In genomic region chr11:78138694-78139421, GRCh38 we compare ENCODE assay signal across 8 cellular contexts. TPM values are rescaled to one million over a fixed set of nuclear protein-coding genes. Genes with fewer than 3 reads are reported as not detected.
DNase-seq lines count a peak whose midpoint lies in the region; ATAC-seq and TF ChIP-seq lines count a peak whose summit lies in the region.

No MANE protein-coding gene starts in this region.

- H3K4me3 Mint-ChIP-seq in CD4-positive, CD25-positive, alpha-beta regulatory T cell = peak overlapping the region; percentile 91 to 97 (median 97)

- peak overlapping the region; percentile 96 for H3K4me3 ChIP-seq in CD4-positive, CD25-positive, alpha-beta regulatory T cell (ENCODE audit: low read depth, low read length)
- peak overlapping the region; percentile 97 for H3K4me3 ChIP-seq in SK-N-MC
- H3K4me3 ChIP-seq in body of pancreas = peak overlapping the region; percentile 53 to 58
- H3K4me3 ChIP-seq in lower lobe of right lung = peak overlapping the region; percentile 91

- no peaks in the 10 kb centered on the region for H3K27me3 ChIP-seq in CD4-positive, CD25-positive, alpha-beta regulatory T cell (ENCODE audit: control insufficient read depth, insufficient read depth, low read length)
- no peaks in the 10 kb centered on the region for H3K27me3 ChIP-seq in body of pancreas
- H3K27me3 ChIP-seq in lower lobe of right lung (ENCODE audit: low read depth) = no peaks in the 10 kb centered on the region

- H3K27me3 Mint-ChIP-seq in CD4-positive, CD25-positive, alpha-beta regulatory T cell = no peaks in the 10 kb centered on the region

- 16 to 18% methylated on average over 12 of the region's 12 CpGs for WGBS in body of pancreas, 2 donors

- H3K9me3 Mint-ChIP-seq in CD4-positive, CD25-positive, alpha-beta regulatory T cell = peaks cover 0 to 1% (median 0%) of the 10 kb centered on the region in 7 donors

- H3K9me3 ChIP-seq in CD4-positive, CD25-positive, alpha-beta regulatory T cell (ENCODE audit: control insufficient read depth in 2 of 2, low read length in 2 of 2) = no peaks in the 10 kb centered on the region
- H3K9me3 ChIP-seq in SK-N-MC (ENCODE audit: low read depth, low read length) (no peaks in the 10 kb centered on the region), body of pancreas (no peaks in the 10 kb centered on the region), lower lobe of right lung (no peaks in the 10 kb centered on the region)

- H3K36me3 Mint-ChIP-seq in CD4-positive, CD25-positive, alpha-beta regulatory T cell = peaks cover 19% of the 10 kb centered on the region

- H3K36me3 ChIP-seq in CD4-positive, CD25-positive, alpha-beta regulatory T cell (ENCODE audit: control insufficient read depth, insufficient read depth, low read length) = no peaks in the 10 kb centered on the region
- peaks cover 32% of the 10 kb centered on the region for H3K36me3 ChIP-seq in SK-N-MC (ENCODE audit: insufficient read depth, low read length)
- H3K36me3 ChIP-seq in body of pancreas (replicated peaks in 1 of 2; ENCODE audit: insufficient read depth in 1 of 2, low read depth in 2 of 2) = no peaks in the 10 kb centered on the region
- H3K36me3 ChIP-seq in lower lobe of right lung = no peaks in the 10 kb centered on the region

- peak in 2 of 3 donors; percentile 2 to 70 for DNase-seq in CD4-positive, CD25-positive, alpha-beta regulatory T cell
- DNase-seq in SK-N-MC (ENCODE audit: low read depth, low spot score) (no peak), body of pancreas (no peak), lower lobe of right lung (no peak), cerebellar cortex (ENCODE audit: low spot score) (no peak)
- peak; percentile 68 for DNase-seq in stimulated activated CD8-positive, alpha-beta memory T cell treated with anti-CD3 and anti-CD28 coated beads, Interleukin-4, amount 100 ng/mL, for 48 hours

- peak; percentile 11 to 29 for ATAC-seq in CD4-positive, CD25-positive, alpha-beta regulatory T cell (ENCODE audit: low read depth in 2 of 2)
- ATAC-seq in GM19328 (IDR thresholded peaks at IDR 0.05; ENCODE audit: unreplicated experiment) (peak; percentile 21), HG03378 (IDR thresholded peaks at IDR 0.05; ENCODE audit: unreplicated experiment) (peak; percentile 34), body of pancreas (peak; percentile 12), lower lobe of right lung (peak; percentile 39 to 48)

- TF ChIP-seq POLR2A in body of pancreas (IDR thresholded peaks at IDR 0.05) = no peak

- intact Hi-C loops in body of pancreas (cut with DNase I) (no loop called here), lower lobe of right lung (cut with DNase I) (no loop called here)

- peaks cover 19 to 41% (median 29%) of the 10 kb centered on the region in 4 donors for H3K4me1 Mint-ChIP-seq in CD4-positive, CD25-positive, alpha-beta regulatory T cell

- peak overlapping the region; percentile 98 for H3K9ac ChIP-seq in SK-N-MC (ENCODE audit: insufficient read length)

- H3K27ac ChIP-seq in CD4-positive, CD25-positive, alpha-beta regulatory T cell (ENCODE audit: insufficient read depth, low read length, poor library complexity, severe bottlenecking) = peak overlapping the region; percentile 80
- H3K27ac ChIP-seq in SK-N-MC = peak overlapping the region; percentile 83
- peak overlapping the region in 3 of 4 donors; percentile 24 to 72 (median 63) for H3K27ac ChIP-seq in body of pancreas
- H3K27ac ChIP-seq in lower lobe of right lung = peak overlapping the region; percentile 82

- peaks cover 17% of the 10 kb centered on the region for H3K4me1 ChIP-seq in CD4-positive, CD25-positive, alpha-beta regulatory T cell (ENCODE audit: control insufficient read depth, insufficient read depth, low read length, poor library complexity, severe bottlenecking)
- H3K4me1 ChIP-seq in body of pancreas (peaks cover 13% of the 10 kb centered on the region), lower lobe of right lung (peaks cover 23% of the 10 kb centered on the region)

- peak overlapping the region; percentile 94 to 96 (median 94) for H3K27ac Mint-ChIP-seq in CD4-positive, CD25-positive, alpha-beta regulatory T cell

- TF ChIP-seq CTCF in body of pancreas (IDR thresholded peaks at IDR 0.05) (no peak), lower lobe of right lung (IDR thresholded peaks at IDR 0.05) (no peak)

RNA-seq across cellular contexts. Expression of gene ALG8, which starts 0.6 kb away (rescaled TPM):
- 20.6 TPM for total RNA-seq in CD4-positive, CD25-positive, alpha-beta regulatory T cell
- polyA plus RNA-seq in CD4-positive, CD25-positive, alpha-beta regulatory T cell = 10 to 100 TPM; 52.7 to 56.3 (median 54.5) TPM
- total RNA-seq in body of pancreas (10 to 100 TPM; 25.4 to 30.3 TPM), lower lobe of right lung (32.6 TPM)

RNA-seq across cellular contexts. Expression of gene KCTD21, which starts 49.6 kb away (rescaled TPM):
- total RNA-seq in CD4-positive, CD25-positive, alpha-beta regulatory T cell = 3.8 TPM
- 1 to 10 TPM; 1.4 to 3.3 (median 2.4) TPM for polyA plus RNA-seq in CD4-positive, CD25-positive, alpha-beta regulatory T cell
- total RNA-seq in body of pancreas = 1 to 10 TPM; 4.6 to 5.4 TPM
- 10.4 TPM for total RNA-seq in lower lobe of right lung

RNA-seq across cellular contexts. Expression of gene USP35, which starts 49.9 kb away (rescaled TPM):
- 15.0 TPM for total RNA-seq in CD4-positive, CD25-positive, alpha-beta regulatory T cell
- polyA plus RNA-seq in CD4-positive, CD25-positive, alpha-beta regulatory T cell = under 1 TPM; 0.11 to 0.84 (median 0.42) TPM
- total RNA-seq in body of pancreas (10 to 100 TPM in 1 of 2 donors, 1 to 10 TPM in 1; 8.6 to 11.2 TPM), lower lobe of right lung (6.8 TPM)

RNA-seq across cellular contexts. Expression of gene NDUFC2, which starts 59.2 kb away (rescaled TPM):
- 43.2 TPM for total RNA-seq in CD4-positive, CD25-positive, alpha-beta regulatory T cell
- 100 to 1,000 TPM; 170 to 222 (median 189) TPM for polyA plus RNA-seq in CD4-positive, CD25-positive, alpha-beta regulatory T cell
- 10 to 100 TPM; 53.7 to 62.0 TPM for total RNA-seq in body of pancreas
- total RNA-seq in lower lobe of right lung = 130 TPM

Comparison
In these comparisons a context has a peak if more than half of its experiments do, and no peak if none do; other contexts are left out.
1. DNase-seq: peak in CD4-positive, CD25-positive, alpha-beta regulatory T cell (2 of 3) and stimulated activated CD8-positive, alpha-beta memory T cell treated with anti-CD3 and anti-CD28 coated beads, Interleukin-4, amount 100 ng/mL, for 48 hours (single experiment); none in SK-N-MC (single experiment), body of pancreas (0 of 4), lower lobe of right lung (single experiment) and cerebellar cortex (single experiment).
2. Peak in every context shown above with its lines, with median percentiles within 50 percentile points of each other: ATAC-seq, H3K27ac ChIP-seq and H3K4me3 ChIP-seq.